ENCODE assay signal across 25 cellular contexts in the genomic region with DNA sequence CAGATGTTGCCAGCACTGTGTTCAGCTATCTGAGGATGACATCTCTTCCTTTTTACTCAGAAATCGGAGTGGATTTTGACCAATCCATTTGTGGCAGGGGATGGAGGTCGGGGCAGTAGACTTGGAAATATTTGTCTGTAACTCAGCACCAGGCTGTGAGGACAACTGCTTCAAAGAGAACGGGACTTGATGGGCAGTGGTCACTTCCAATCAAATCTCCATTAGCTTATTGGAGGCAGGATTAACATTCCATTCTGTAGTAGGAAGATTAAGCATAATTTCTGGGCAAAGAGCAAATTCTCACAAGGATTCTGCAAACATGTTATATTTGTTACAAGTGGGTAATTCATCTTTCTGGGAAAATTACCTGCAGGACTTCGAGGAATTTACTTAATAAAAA. TPM values are rescaled to one million over a fixed set of nuclear protein-coding genes. Genes with fewer than 3 reads are reported as not detected.
A peak's percentile ranks its signal among the peaks of the same experiment; 100 is the strongest.
DNase-seq lines count a peak whose midpoint lies in the region; ATAC-seq, FAIRE-seq and TF ChIP-seq lines count a peak whose summit lies in the region.
"Had no signal": no experiment of that assay in that cellular context is flagged by ENCODE, and none has a peak within 500 bp of the region (broad histone marks: within the 10 kb centered on the region; RNA-seq: fewer than 3 reads in every experiment).

No MANE protein-coding gene starts in this region.

- H3K4me1 ChIP-seq in H9 (ENCODE audit: insufficient read depth, low read length) (no peaks in the 10 kb centered on the region), neuronal stem cell (ENCODE audit: control insufficient read depth in 2 of 2, insufficient read depth in 1 of 2, low read depth in 1 of 2, low read length in 2 of 2) (peaks cover 11 to 18% of the 10 kb centered on the region in 2 donors)
- H3K4me1 ChIP-seq: heart left ventricle, right atrium auricular region had no signal

- no peaks in the 10 kb centered on the region for H3K36me3 Mint-ChIP-seq in H9 (ENCODE audit: insufficient read depth in 1 of 3, low read depth in 3 of 3)
- H3K36me3 Mint-ChIP-seq in WTC11 = no peaks in the 10 kb centered on the region
- H3K36me3 Mint-ChIP-seq: activated naive CD4-positive, alpha-beta T cell treated with anti-CD3 and anti-CD28 coated beads, Interleukin-2, amount 10 ng/mL, durations not matched to agents 7 days and 5 days; naive thymus-derived CD4-positive, alpha-beta T cell had no signal

- H3K27me3 Mint-ChIP-seq in H9 (ENCODE audit: low read depth) (peaks cover 9% of the 10 kb centered on the region), WTC11 (ENCODE audit: low read depth) (no peaks in the 10 kb centered on the region)

- no peaks in the 10 kb centered on the region for H3K36me3 ChIP-seq in neuronal stem cell (replicated peaks in 1 of 2; ENCODE audit: control insufficient read depth in 2 of 2, insufficient read depth in 2 of 2, low read length in 2 of 2)
- H3K36me3 ChIP-seq: heart left ventricle, right atrium auricular region had no signal

- no peak overlapping the region for H3K4me3 ChIP-seq in neuronal stem cell (ENCODE audit: low read length in 2 of 2)
- H3K4me3 ChIP-seq: dorsolateral prefrontal cortex, heart left ventricle, right atrium auricular region had no signal

- no peak overlapping the region for H3K9ac ChIP-seq in H9 (ENCODE audit: extremely low read depth, insufficient read length, low read length)
- H3K9ac ChIP-seq in neuronal stem cell (ENCODE audit: low read depth, low read length, poor library complexity) = no peak overlapping the region

- POLR2A ChIA-PET in WTC11 (lab: Charles Lee) = no interaction called here

- no peak overlapping the region for H3K18ac ChIP-seq in H9 (ENCODE audit: insufficient read length, low read depth, low read length)
- no peak overlapping the region for H3K18ac ChIP-seq in neuronal stem cell (ENCODE audit: low read length)

- H3T11ph ChIP-seq in H9 (ENCODE audit: low read length) = no peak overlapping the region

- no peaks in the 10 kb centered on the region for H4K20me1 ChIP-seq in H9 (ENCODE audit: control insufficient read depth, insufficient read depth, insufficient read length)

- H3K4me1 Mint-ChIP-seq in H9 (peaks cover 23 to 32% of the 10 kb centered on the region in 2 experiments), WTC11 (peaks cover 30% of the 10 kb centered on the region)
- H3K4me1 Mint-ChIP-seq: activated B cell treated with CpG ODN at 0.5 μM for 24 hours; activated naive CD4-positive, alpha-beta T cell treated with anti-CD3 and anti-CD28 coated beads, Interleukin-2, amount 10 ng/mL, durations not matched to agents 7 days and 5 days; naive thymus-derived CD4-positive, alpha-beta T cell had no signal

- H3K23me2 ChIP-seq in H9 (ENCODE audit: insufficient read length, low read depth, low read length, poor library complexity, severe bottlenecking) = no peaks in the 10 kb centered on the region

- no peak overlapping the region for H4K5ac ChIP-seq in H9 (ENCODE audit: insufficient read length, low read depth, low read length)

- H2AFZ ChIP-seq in H9 (ENCODE audit: low read length) = no peak overlapping the region
- no peak overlapping the region for H2AFZ ChIP-seq in neuronal stem cell (ENCODE audit: low read length)

- H3K4me3 Mint-ChIP-seq in H9 = no peak overlapping the region
- no peak overlapping the region for H3K4me3 Mint-ChIP-seq in WTC11
- H3K4me3 Mint-ChIP-seq: activated B cell treated with CpG ODN at 0.5 μM for 24 hours; activated naive CD4-positive, alpha-beta T cell treated with anti-CD3 and anti-CD28 coated beads, Interleukin-2, amount 10 ng/mL, durations not matched to agents 7 days and 5 days; activated T-helper 1 cell treated with anti-CD3 and anti-CD28 coated beads, Interleukin-12 subunit alpha, Interleukin-12 subunit beta, Interleukin-2, Interleukin-4 antibody, amounts not matched to agents 30 ng/mL and 10 ng/mL and 1 ng/mL, durations not matched to agents 14 hours and 24 hours and 36 hours; central memory CD8-positive, alpha-beta T cell; naive thymus-derived CD4-positive, alpha-beta T cell; stimulated activated naive CD8-positive, alpha-beta T cell treated with anti-CD3 and anti-CD28 coated beads, Interleukin-15, Interleukin-2, amounts not matched to agents 100 ng/mL and 50 ng/mL, for 24 hours had no signal

- peak; percentile 61 for DNase-seq in H9
- peak; percentile 40 for DNase-seq in WTC11 (ENCODE audit: low spot score)
- DNase-seq in fibroblast of peridontal ligament (ENCODE audit: extremely low read depth) = peak; percentile 34
- peak; percentile 73 for DNase-seq in neuronal stem cell (ENCODE audit: low spot score)
- no peak for DNase-seq in GM19238 (ENCODE audit: insufficient read length, low spot score)
- DNase-seq in HTR-8/SVneo (ENCODE audit: insufficient read length, low spot score) = no peak
- no peak for DNase-seq in CD1c-positive myeloid dendritic cell (ENCODE audit: extremely low spot score)
- DNase-seq: activated B cell treated with CpG ODN at 0.5 μM for 24 hours; activated naive CD4-positive, alpha-beta T cell treated with anti-CD3 and anti-CD28 coated beads, Interleukin-2, amount 10 ng/mL, durations not matched to agents 7 days and 5 days; amygdala; C1 segment of cervical spinal cord; dorsolateral prefrontal cortex; foreskin fibroblast; heart left ventricle; Kasumi-1; naive thymus-derived CD4-positive, alpha-beta T cell; NCI-H187 treated with DMSO at 0.1 percent for 48 hours; T-helper 9 cell had no signal

- H3K27ac ChIP-seq in H9 (ENCODE audit: insufficient read length, low read depth, low read length) (no peak overlapping the region), neuronal stem cell (replicated peaks; ENCODE audit: low read length) (no peak overlapping the region)
- H3K27ac ChIP-seq: dorsolateral prefrontal cortex, heart left ventricle, right atrium auricular region had no signal

- H3K9me3 ChIP-seq in H9 (ENCODE audit: control insufficient read depth, low read depth, low read length) (no peaks in the 10 kb centered on the region), neuronal stem cell (replicated peaks in 1 of 2; ENCODE audit: control insufficient read depth in 2 of 2, insufficient read depth in 1 of 2, low read depth in 1 of 2, low read length in 2 of 2) (no peaks in the 10 kb centered on the region)
- H3K9me3 ChIP-seq: heart left ventricle, right atrium auricular region had no signal

- no peak overlapping the region for H3K23ac ChIP-seq in H9 (ENCODE audit: insufficient read length, low read depth, low read length)
- H3K23ac ChIP-seq in neuronal stem cell (ENCODE audit: low read depth, low read length, poor library complexity) = no peak overlapping the region

- ATAC-seq in WTC11 = peak; percentile 55
- ATAC-seq: heart left ventricle; left lobe of liver; naive thymus-derived CD4-positive, alpha-beta T cell had no signal

- no peak overlapping the region for H3K14ac ChIP-seq in H9 (ENCODE audit: insufficient read depth, low read length)
- H3K14ac ChIP-seq in neuronal stem cell (ENCODE audit: low read length) = no peak overlapping the region

- H4K8ac ChIP-seq in H9 (replicated peaks; ENCODE audit: insufficient read length, low read depth, low read length) (no peak overlapping the region), neuronal stem cell (ENCODE audit: low read depth, low read length) (no peak overlapping the region)

- H3K4me2 ChIP-seq in H9 (ENCODE audit: insufficient read depth, insufficient read length, low read length) (no peak overlapping the region), neuronal stem cell (ENCODE audit: insufficient read depth, low read length, poor library complexity, severe bottlenecking) (no peak overlapping the region)

- FAIRE-seq in HTR-8/SVneo (lab: Jason Lieb, UNC) = no peak

- H3K79me1 ChIP-seq in H9 (ENCODE audit: insufficient read depth, low read depth, low read length, poor library complexity, severe bottlenecking) (no peaks in the 10 kb centered on the region), neuronal stem cell (ENCODE audit: low read depth, low read length) (no peaks in the 10 kb centered on the region)

- TF ChIP-seq CTCF in H9 (conservative IDR thresholded peaks at IDR 0.05) (no peak), WTC11 (IDR thresholded peaks at IDR 0.05) (no peak)

- H3K9me3 Mint-ChIP-seq in H9 (no peaks in the 10 kb centered on the region), WTC11 (no peaks in the 10 kb centered on the region)
- H3K9me3 Mint-ChIP-seq: activated B cell treated with CpG ODN at 0.5 μM for 24 hours; activated naive CD4-positive, alpha-beta T cell treated with anti-CD3 and anti-CD28 coated beads, Interleukin-2, amount 10 ng/mL, durations not matched to agents 7 days and 5 days; activated T-helper 1 cell treated with anti-CD3 and anti-CD28 coated beads, Interleukin-12 subunit alpha, Interleukin-12 subunit beta, Interleukin-2, Interleukin-4 antibody, amounts not matched to agents 30 ng/mL and 10 ng/mL and 1 ng/mL, durations not matched to agents 14 hours and 24 hours and 36 hours; central memory CD8-positive, alpha-beta T cell; naive thymus-derived CD4-positive, alpha-beta T cell; stimulated activated naive CD8-positive, alpha-beta T cell treated with anti-CD3 and anti-CD28 coated beads, Interleukin-15, Interleukin-2, amounts not matched to agents 100 ng/mL and 50 ng/mL, for 24 hours had no signal

- H2BK5ac ChIP-seq in H9 (ENCODE audit: insufficient read length, low read length) = no peak overlapping the region
- H2BK5ac ChIP-seq in neuronal stem cell (ENCODE audit: low read length) = no peak overlapping the region

- no peak overlapping the region for H2BK20ac ChIP-seq in H9 (ENCODE audit: low read depth, low read length, poor library complexity, severe bottlenecking)

- H3K27me3 ChIP-seq in H9 (ENCODE audit: insufficient read depth, low read length) = no peaks in the 10 kb centered on the region
- no peaks in the 10 kb centered on the region for H3K27me3 ChIP-seq in neuronal stem cell (ENCODE audit: control insufficient read depth in 3 of 3, insufficient read depth in 3 of 3, low read depth in 1 of 3, low read length in 3 of 3)
- H3K27me3 ChIP-seq: right atrium auricular region had no signal

- WGBS in H9 (ENCODE audit: extremely low coverage, insufficient read length, low lambda C conversion rate) = no CpG with 5 or more reads among the region's 4 CpGs
- no CpG with 5 or more reads among the region's 4 CpGs for WGBS in neuronal stem cell (ENCODE audit: extremely low coverage in 2 of 2, insufficient read length in 2 of 2, insufficient replicate concordance in 1 of 2), 2 donors

- CTCF ChIA-PET in WTC11 (lab: Charles Lee) = interaction anchor here (1.3 to 3.3 kb wide), 4 partner anchors 18 to 64 kb away, joined by 3 to 15 read pairs (median 8); partner anchors contain the start of gene CRABP1

- H2BK15ac ChIP-seq in H9 (ENCODE audit: low read depth, low read length) (no peak overlapping the region), neuronal stem cell (ENCODE audit: low read length) (no peak overlapping the region)

- no peak overlapping the region for H3K4ac ChIP-seq in H9 (ENCODE audit: low read depth, low read length)
- no peak overlapping the region for H3K4ac ChIP-seq in neuronal stem cell (ENCODE audit: low read length)

- H3K27ac Mint-ChIP-seq in H9 = no peak overlapping the region
- H3K27ac Mint-ChIP-seq in WTC11 = 0 out of 2 replicates have a peak overlapping the region, but pooled peaks have one; percentile 50
- H3K27ac Mint-ChIP-seq: activated B cell treated with CpG ODN at 0.5 μM for 24 hours; activated naive CD4-positive, alpha-beta T cell treated with anti-CD3 and anti-CD28 coated beads, Interleukin-2, amount 10 ng/mL, durations not matched to agents 7 days and 5 days; activated T-helper 1 cell treated with anti-CD3 and anti-CD28 coated beads, Interleukin-12 subunit alpha, Interleukin-12 subunit beta, Interleukin-2, Interleukin-4 antibody, amounts not matched to agents 30 ng/mL and 10 ng/mL and 1 ng/mL, durations not matched to agents 14 hours and 24 hours and 36 hours; naive thymus-derived CD4-positive, alpha-beta T cell; stimulated activated naive CD8-positive, alpha-beta T cell treated with anti-CD3 and anti-CD28 coated beads, Interleukin-15, Interleukin-2, amounts not matched to agents 100 ng/mL and 50 ng/mL, for 24 hours had no signal

- no peak overlapping the region for H2AK5ac ChIP-seq in H9 (ENCODE audit: insufficient read length, low read length)
- no peak overlapping the region for H2AK5ac ChIP-seq in neuronal stem cell (ENCODE audit: low read depth, low read length)

- H3K79me2 ChIP-seq in H9 (ENCODE audit: insufficient read depth, low read length) = no peaks in the 10 kb centered on the region

- H4K91ac ChIP-seq in H9 (ENCODE audit: insufficient read length, low read depth, low read length) (no peak overlapping the region), neuronal stem cell (ENCODE audit: low read depth, low read length, poor library complexity) (no peak overlapping the region)

- no peak overlapping the region for H2BK12ac ChIP-seq in H9 (ENCODE audit: insufficient read length, low read depth, low read length)
- no peak overlapping the region for H2BK12ac ChIP-seq in neuronal stem cell (ENCODE audit: low read length)

- H2BK120ac ChIP-seq in H9 (ENCODE audit: low read depth, low read length, poor library complexity, severe bottlenecking) = no peak overlapping the region
- no peak overlapping the region for H2BK120ac ChIP-seq in neuronal stem cell (ENCODE audit: low read depth, low read length)

- H3K56ac ChIP-seq in H9 (ENCODE audit: insufficient read length, low read depth, low read length) = no peak overlapping the region

RNA-seq across cellular contexts. Expression of gene CRABP1, which starts 18.0 kb away (rescaled TPM):
- total RNA-seq in H9 (2021) = 93.0 and 93.1 TPM in 2 replicates
- total RNA-seq in WTC11 (2021) = 374 to 444 TPM (median 377 TPM) in 3 replicates
- polyA plus RNA-seq in neuronal stem cell (2013, experiment 1 of 2) = 1,930 TPM
- polyA plus RNA-seq in neuronal stem cell (2013, experiment 2 of 2) = 1,905 TPM
- total RNA-seq: activated B cell treated with CpG ODN at 0.5 μM for 24 hours; activated T-helper 1 cell treated with anti-CD3 and anti-CD28 coated beads, Interleukin-12 subunit alpha, Interleukin-12 subunit beta, Interleukin-2, Interleukin-4 antibody, amounts not matched to agents 30 ng/mL and 10 ng/mL and 1 ng/mL, durations not matched to agents 14 hours and 24 hours and 36 hours; naive thymus-derived CD4-positive, alpha-beta T cell; osteoblast; right atrium auricular region had no signal
- polyA plus RNA-seq: AG04450; heart left ventricle; naive thymus-derived CD4-positive, alpha-beta T cell had no signal

RNA-seq across cellular contexts. Expression of gene SKIC8, which starts 58.7 kb away (rescaled TPM):
- total RNA-seq in H9 (2021) = 43.8 and 45.6 TPM in 2 replicates
- 49.5 to 55.6 TPM (median 50.9 TPM) in 3 replicates for total RNA-seq in WTC11 (2021)
- polyA plus RNA-seq in neuronal stem cell (2013, experiment 1 of 2) = 34.0 TPM
- 34.5 TPM for polyA plus RNA-seq in neuronal stem cell (2013, experiment 2 of 2)

Comparison
In these comparisons a context has a peak if more than half of its experiments do, and no peak if none do; other contexts are left out.
1. DNase-seq: peak in H9 (single experiment), WTC11 (single experiment), fibroblast of peridontal ligament (single experiment) and neuronal stem cell (single experiment); none in GM19238 (single experiment), HTR-8/SVneo (single experiment) and CD1c-positive myeloid dendritic cell (single experiment).